8 cellular contexts compared by ENCODE assay signal in the genomic region with DNA sequence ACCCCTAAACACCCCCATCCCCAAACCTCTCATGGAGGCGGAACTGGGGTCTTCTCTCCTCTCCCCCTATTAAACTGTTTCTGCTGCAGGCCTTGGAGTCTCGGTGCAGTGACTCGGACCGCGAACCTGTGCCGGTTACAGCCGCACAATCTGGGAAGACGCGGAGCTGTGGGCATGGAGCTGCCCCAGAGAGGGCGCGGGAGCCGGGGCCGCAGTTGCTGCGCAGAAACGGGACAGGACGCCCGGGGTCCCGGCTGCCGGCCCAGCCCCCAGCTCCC. TPM values are rescaled to one million over a fixed set of nuclear protein-coding genes. Genes with fewer than 3 reads are reported as not detected.
DNase-seq lines count a peak whose midpoint lies in the region; ATAC-seq and TF ChIP-seq lines count a peak whose summit lies in the region.

No MANE protein-coding gene starts in this region.

- H3K36me3 ChIP-seq in esophagus (ENCODE audit: control insufficient read depth in 2 of 2, insufficient read depth in 2 of 2, low read length in 1 of 2) = no peaks in the 10 kb centered on the region

- H3K27me3 ChIP-seq in esophagus (ENCODE audit: control insufficient read depth in 1 of 2, insufficient read depth in 2 of 2, low read length in 2 of 2) = no peaks in the 10 kb centered on the region

- H3K4me1 ChIP-seq in esophagus (ENCODE audit: control insufficient read depth in 2 of 2, insufficient read depth in 2 of 2, low read length in 1 of 2) = no peaks in the 10 kb centered on the region

- TF ChIP-seq CTCF in natural killer cell (IDR thresholded peaks at IDR 0.05) = no peak

- 1 to 2% methylated on average over 17 to 19 of the region's 19 CpGs for WGBS in esophagus, 2 donors

- H3K4me3 ChIP-seq in esophagus (ENCODE audit: low read depth in 1 of 2, low read length in 2 of 2) = peak overlapping the region; percentile 72 to 91

- no peaks in the 10 kb centered on the region for H3K9me3 ChIP-seq in esophagus (ENCODE audit: control insufficient read depth in 2 of 2, insufficient read depth in 1 of 2, low read depth in 1 of 2, low read length in 1 of 2)

- no peaks in the 10 kb centered on the region for H3K27me3 Mint-ChIP-seq in natural killer cell (ENCODE audit: low read depth in 2 of 2)

- no peaks in the 10 kb centered on the region for H3K9me3 Mint-ChIP-seq in natural killer cell

- intact Hi-C loops in natural killer cell (cut with micrococcal nuclease) = loop anchor here (1.0 kb wide), 1 partner anchor 32 kb away; a partner anchor contains a TSS

- peak overlapping the region in 1 of 2 donors; percentile 94 for H3K27ac Mint-ChIP-seq in natural killer cell

- peaks cover 20 to 27% of the 10 kb centered on the region in 2 donors for H3K4me1 Mint-ChIP-seq in natural killer cell

- ATAC-seq in GM21717 (IDR thresholded peaks at IDR 0.05; ENCODE audit: unreplicated experiment) (peak; percentile 30), SK-N-SH treated with all-trans-retinoic acid at 6 μM for 48 hours (peak; percentile 75), natural killer cell (peak in 2 of 3 donors; percentile 35 to 38)

- no peaks in the 10 kb centered on the region for H3K36me3 Mint-ChIP-seq in natural killer cell

- H3K27ac ChIP-seq in esophagus (ENCODE audit: low read depth in 2 of 2, low read length in 1 of 2) = peak overlapping the region; percentile 79 to 90

- DNase-seq in AG20443 (ENCODE audit: low spot score) = peak; percentile 63
- no peak for DNase-seq in natural killer cell
- no peak for DNase-seq in SHP77 (lab: John Stamatoyannopoulos, UW)
- DNase-seq in GOT3 (lab: John Stamatoyannopoulos, UW) = no peak
- no peak for DNase-seq in DMS153 (lab: John Stamatoyannopoulos, UW)

- H3K4me3 Mint-ChIP-seq in natural killer cell = peak overlapping the region; percentile 93

TF ChIP-seq in SK-N-SH treated with all-trans-retinoic acid at 6 μM for 48 hours, 23 proteins besides CTCF, POLR2A, EP300 and RAD21:
- no peak for TF ChIP-seq ARNTL (CRISPR knock-in tag; IDR thresholded peaks at IDR 0.05; ENCODE audit: borderline replicate concordance, low read depth)
- TF ChIP-seq TCF4 (CRISPR knock-in tag; IDR thresholded peaks at IDR 0.05; ENCODE audit: borderline replicate concordance) = no peak
- TF ChIP-seq ZNF8 (CRISPR knock-in tag; IDR thresholded peaks at IDR 0.05) = no peak
- TF ChIP-seq, protein P1, sequence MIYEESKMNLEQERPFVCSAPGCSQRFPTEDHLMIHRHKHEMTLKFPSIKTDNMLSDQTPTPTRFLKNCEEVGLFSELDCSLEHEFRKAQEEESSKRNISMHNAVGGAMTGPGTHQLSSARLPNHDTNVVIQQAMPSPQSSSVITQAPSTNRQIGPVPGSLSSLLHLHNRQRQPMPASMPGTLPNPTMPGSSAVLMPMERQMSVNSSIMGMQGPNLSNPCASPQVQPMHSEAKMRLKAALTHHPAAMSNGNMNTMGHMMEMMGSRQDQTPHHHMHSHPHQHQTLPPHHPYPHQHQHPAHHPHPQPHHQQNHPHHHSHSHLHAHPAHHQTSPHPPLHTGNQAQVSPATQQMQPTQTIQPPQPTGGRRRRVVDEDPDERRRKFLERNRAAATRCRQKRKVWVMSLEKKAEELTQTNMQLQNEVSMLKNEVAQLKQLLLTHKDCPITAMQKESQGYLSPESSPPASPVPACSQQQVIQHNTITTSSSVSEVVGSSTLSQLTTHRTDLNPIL (CRISPR knock-in tag; IDR thresholded peaks at IDR 0.05; ENCODE audit: low read depth) = no peak
- no peak for TF ChIP-seq RARB (CRISPR knock-in tag; IDR thresholded peaks at IDR 0.05)
- TF ChIP-seq ZFP3 (CRISPR knock-in tag; IDR thresholded peaks at IDR 0.05) = 0 out of 2 replicates have a peak, but pooled peaks have one; percentile 7
- TF ChIP-seq ISL1 (CRISPR knock-in tag; IDR thresholded peaks at IDR 0.05) = no peak
- TF ChIP-seq ZFP30 (CRISPR knock-in tag; IDR thresholded peaks at IDR 0.05) = no peak

RNA-seq across cellular contexts. Expression of a gene that starts 0.5 kb away (rescaled TPM):
- under 1 TPM; 0.26 to 0.58 TPM for polyA plus RNA-seq in esophagus
- 1 to 10 TPM; 1.4 to 3.4 (median 2.8) TPM for total RNA-seq in natural killer cell

RNA-seq across cellular contexts. Expression of a gene that starts 31.6 kb away (rescaled TPM):
- polyA plus RNA-seq in esophagus = 1 to 10 TPM; 1.5 to 1.7 TPM
- total RNA-seq in natural killer cell = under 1 TPM; 0.78 to 1.00 (median 0.80) TPM

RNA-seq across cellular contexts. Expression of a gene that starts 36.0 kb away (rescaled TPM):
- polyA plus RNA-seq in esophagus = 1 to 10 TPM; 1.5 to 3.3 TPM
- total RNA-seq in natural killer cell = 1 to 10 TPM; 2.8 to 7.5 (median 4.6) TPM
